In the genomic region with DNA sequence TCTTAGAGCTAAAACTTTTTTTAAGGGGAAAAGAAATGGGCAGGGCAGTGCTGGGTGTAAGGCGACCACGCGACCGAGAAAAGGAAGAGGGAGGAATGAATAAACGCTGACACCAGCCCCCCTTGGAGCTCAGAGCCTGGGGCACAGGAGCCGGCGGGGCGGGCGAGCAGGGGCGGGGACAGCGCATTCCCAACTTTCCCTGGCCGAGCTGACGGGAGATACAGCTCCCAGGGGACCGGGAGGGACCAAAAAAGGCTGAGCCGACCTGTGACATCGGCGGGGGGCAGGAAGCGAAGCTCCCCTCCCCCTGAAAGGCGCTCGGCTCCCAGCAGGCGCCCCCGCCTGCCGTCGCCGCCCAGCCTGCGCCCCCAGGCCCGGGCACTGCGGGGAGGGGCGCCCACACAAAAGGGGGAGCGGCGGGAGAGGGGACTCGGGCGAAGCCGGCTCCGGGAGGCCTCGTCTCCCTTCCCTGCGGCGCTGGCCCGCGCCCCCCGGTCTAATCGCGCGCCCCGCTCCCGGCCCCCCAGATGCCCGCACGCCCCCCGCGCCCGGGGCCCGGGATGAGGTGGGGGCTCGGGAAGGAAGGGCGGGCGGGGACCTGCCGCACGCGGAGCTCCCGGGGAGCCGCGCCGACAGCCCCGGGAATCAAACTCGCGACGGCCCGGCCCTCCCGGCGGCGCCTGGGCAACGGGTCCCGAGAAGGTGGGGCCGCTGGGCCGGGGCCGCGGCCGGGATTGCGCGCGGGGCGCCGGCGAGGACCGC, we compare ENCODE assay signal across 1 cellular context.
TF ChIP-seq lines count a peak whose summit lies in the region.

No MANE protein-coding gene starts in this region.

TF ChIP-seq in Ishikawa, 13 proteins besides CTCF, POLR2A, EP300 and RAD21 (continued from another document):
- TF ChIP-seq, protein P1, sequence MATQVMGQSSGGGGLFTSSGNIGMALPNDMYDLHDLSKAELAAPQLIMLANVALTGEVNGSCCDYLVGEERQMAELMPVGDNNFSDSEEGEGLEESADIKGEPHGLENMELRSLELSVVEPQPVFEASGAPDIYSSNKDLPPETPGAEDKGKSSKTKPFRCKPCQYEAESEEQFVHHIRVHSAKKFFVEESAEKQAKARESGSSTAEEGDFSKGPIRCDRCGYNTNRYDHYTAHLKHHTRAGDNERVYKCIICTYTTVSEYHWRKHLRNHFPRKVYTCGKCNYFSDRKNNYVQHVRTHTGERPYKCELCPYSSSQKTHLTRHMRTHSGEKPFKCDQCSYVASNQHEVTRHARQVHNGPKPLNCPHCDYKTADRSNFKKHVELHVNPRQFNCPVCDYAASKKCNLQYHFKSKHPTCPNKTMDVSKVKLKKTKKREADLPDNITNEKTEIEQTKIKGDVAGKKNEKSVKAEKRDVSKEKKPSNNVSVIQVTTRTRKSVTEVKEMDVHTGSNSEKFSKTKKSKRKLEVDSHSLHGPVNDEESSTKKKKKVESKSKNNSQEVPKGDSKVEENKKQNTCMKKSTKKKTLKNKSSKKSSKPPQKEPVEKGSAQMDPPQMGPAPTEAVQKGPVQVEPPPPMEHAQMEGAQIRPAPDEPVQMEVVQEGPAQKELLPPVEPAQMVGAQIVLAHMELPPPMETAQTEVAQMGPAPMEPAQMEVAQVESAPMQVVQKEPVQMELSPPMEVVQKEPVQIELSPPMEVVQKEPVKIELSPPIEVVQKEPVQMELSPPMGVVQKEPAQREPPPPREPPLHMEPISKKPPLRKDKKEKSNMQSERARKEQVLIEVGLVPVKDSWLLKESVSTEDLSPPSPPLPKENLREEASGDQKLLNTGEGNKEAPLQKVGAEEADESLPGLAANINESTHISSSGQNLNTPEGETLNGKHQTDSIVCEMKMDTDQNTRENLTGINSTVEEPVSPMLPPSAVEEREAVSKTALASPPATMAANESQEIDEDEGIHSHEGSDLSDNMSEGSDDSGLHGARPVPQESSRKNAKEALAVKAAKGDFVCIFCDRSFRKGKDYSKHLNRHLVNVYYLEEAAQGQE (IDR thresholded peaks at IDR 0.05; ENCODE audit: low read depth): no peak
- no peak; the same call in 1 of the 2 replicates for TF ChIP-seq CEBPB (IDR thresholded peaks at IDR 0.05)
- TF ChIP-seq YY1 (IDR thresholded peaks at IDR 0.05; ENCODE audit: low read depth): no peak
